In the genomic region with DNA sequence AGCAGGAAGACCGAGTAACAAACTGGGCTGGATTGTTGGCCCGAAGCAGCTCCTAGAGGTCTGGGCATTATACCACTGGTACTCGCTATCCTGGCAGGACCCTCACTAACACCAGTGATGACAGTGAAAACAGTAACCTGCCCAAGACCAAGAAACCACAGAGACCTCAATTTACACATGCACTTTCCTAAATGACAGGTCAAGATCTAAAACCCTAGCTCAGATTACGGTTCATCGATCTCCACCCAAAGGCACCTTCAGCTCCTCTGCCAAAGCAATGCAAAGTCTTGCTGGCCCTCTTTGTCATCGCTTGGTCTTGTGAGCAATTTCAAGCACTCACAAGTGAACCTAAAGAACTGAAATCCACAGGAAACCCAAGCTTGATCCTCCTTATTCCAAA, we compare ENCODE assay signal across 9 cellular contexts. TPM values are rescaled to one million over a fixed set of nuclear protein-coding genes. Genes with fewer than 3 reads are reported as not detected.
DNase-seq lines count a peak whose midpoint lies in the region; ATAC-seq and TF ChIP-seq lines count a peak whose summit lies in the region.
"Had no signal": no experiment of that assay in that cellular context is flagged by ENCODE, and none has a peak within 500 bp of the region (broad histone marks: within the 10 kb centered on the region; RNA-seq: fewer than 3 reads in every experiment).

No MANE protein-coding gene starts in this region.

- peaks cover 6 to 19% of the 10 kb centered on the region in 2 experiments; a peak in 3 of 4 replicates for H3K4me1 ChIP-seq in SK-N-SH (ENCODE audit: control insufficient read depth in 1 of 2, insufficient read depth in 2 of 2, low read depth in 1 of 2, low read length in 1 of 2)
- H3K4me1 ChIP-seq in right cardiac atrium (ENCODE audit: control insufficient read depth, insufficient read depth, low read length) = peaks cover 9% of the 10 kb centered on the region

- peak overlapping the region; percentile 98; the same call in 1 of the 2 replicates for H3K9ac ChIP-seq in SK-N-SH

- H3K36me3 ChIP-seq in SK-N-SH (replicated peaks in 1 of 2; ENCODE audit: control insufficient read depth in 1 of 2, insufficient read depth in 2 of 2, low read length in 1 of 2) = peaks cover 25 to 43% of the 10 kb centered on the region in 2 experiments

- H3K4me3 ChIP-seq in SK-N-SH (ENCODE audit: low read depth in 2 of 2, low read length in 1 of 2) (peak overlapping the region; percentile 83 to 85), right cardiac atrium (ENCODE audit: low read length) (peak overlapping the region; percentile 72)

- intact Hi-C loops in activated CD8-positive, alpha-beta T cell treated with anti-CD3 and anti-CD28 coated beads for 36 hours (cut with micrococcal nuclease) = no loop called here
- intact Hi-C loops in right cardiac atrium (cut with DNase I) = no loop called here

- H3F3A ChIP-seq in SK-N-SH (replicated peaks; ENCODE audit: insufficient read depth) = peaks cover 25% of the 10 kb centered on the region

- peaks cover 40% of the 10 kb centered on the region for H3K36me3 Mint-ChIP-seq in activated CD8-positive, alpha-beta T cell treated with anti-CD3 and anti-CD28 coated beads for 36 hours (ENCODE audit: low read depth)
- H3K36me3 Mint-ChIP-seq in stimulated activated effector memory CD8-positive, alpha-beta T cell treated with anti-CD3 and anti-CD28 coated beads, Interleukin-12 subunit alpha, Interleukin-12 subunit beta, amount 100 ng/mL, for 72 hours = peaks cover 72% of the 10 kb centered on the region

- TF ChIP-seq CTCF in SK-N-SH (IDR thresholded peaks at IDR 0.05) = no peak
- TF ChIP-seq CTCF in activated CD8-positive, alpha-beta T cell treated with anti-CD3 and anti-CD28 coated beads for 36 hours (IDR thresholded peaks at IDR 0.05) = no peak
- TF ChIP-seq CTCF in GM20000 (IDR thresholded peaks at IDR 0.05; ENCODE audit: extremely low read depth, missing control alignments) = no peak

- no peaks in the 10 kb centered on the region for H3K9me3 Mint-ChIP-seq in activated CD8-positive, alpha-beta T cell treated with anti-CD3 and anti-CD28 coated beads for 36 hours
- H3K9me3 Mint-ChIP-seq in stimulated activated effector memory CD8-positive, alpha-beta T cell treated with anti-CD3 and anti-CD28 coated beads, Interleukin-12 subunit alpha, Interleukin-12 subunit beta, amount 100 ng/mL, for 72 hours = no peaks in the 10 kb centered on the region

- peaks cover 41% of the 10 kb centered on the region for H3K4me1 Mint-ChIP-seq in activated CD8-positive, alpha-beta T cell treated with anti-CD3 and anti-CD28 coated beads for 36 hours (ENCODE audit: low read depth)
- H3K4me1 Mint-ChIP-seq in stimulated activated effector memory CD8-positive, alpha-beta T cell treated with anti-CD3 and anti-CD28 coated beads, Interleukin-12 subunit alpha, Interleukin-12 subunit beta, amount 100 ng/mL, for 72 hours = peaks cover 45% of the 10 kb centered on the region

- H2AFZ ChIP-seq in SK-N-SH (ENCODE audit: low read depth) = no peak overlapping the region

- H3K27ac Mint-ChIP-seq in activated CD8-positive, alpha-beta T cell treated with anti-CD3 and anti-CD28 coated beads for 36 hours = peak overlapping the region; percentile 85
- peak overlapping the region; percentile 96 for H3K27ac Mint-ChIP-seq in stimulated activated effector memory CD8-positive, alpha-beta T cell treated with anti-CD3 and anti-CD28 coated beads, Interleukin-12 subunit alpha, Interleukin-12 subunit beta, amount 100 ng/mL, for 72 hours

- no peak for TF ChIP-seq EP300 in SK-N-SH (IDR thresholded peaks at IDR 0.05; ENCODE audit: borderline replicate concordance in 1 of 2, low read depth in 1 of 2, low read length in 1 of 2)

- DNase-seq in SK-N-SH (no peak), right cardiac atrium (no peak), GM20000 (ENCODE audit: low spot score) (no peak)
- no peak for DNase-seq in activated CD8-positive, alpha-beta T cell treated with anti-CD3 and anti-CD28 coated beads for 36 hours
- peak in 1 of 2 donors; percentile 49 for DNase-seq in stimulated activated effector memory CD8-positive, alpha-beta T cell treated with anti-CD3 and anti-CD28 coated beads, Interleukin-12 subunit alpha, Interleukin-12 subunit beta, amount 100 ng/mL, for 72 hours (ENCODE audit: low spot score in 2 of 2)
- DNase-seq: NCI-H526 treated with DMSO at 0.1 percent for 48 hours had no signal

- H3K27me3 Mint-ChIP-seq in activated CD8-positive, alpha-beta T cell treated with anti-CD3 and anti-CD28 coated beads for 36 hours = no peaks in the 10 kb centered on the region

- H3K4me3 Mint-ChIP-seq in activated CD8-positive, alpha-beta T cell treated with anti-CD3 and anti-CD28 coated beads for 36 hours = peak overlapping the region; percentile 83
- H3K4me3 Mint-ChIP-seq in stimulated activated effector memory CD8-positive, alpha-beta T cell treated with anti-CD3 and anti-CD28 coated beads, Interleukin-12 subunit alpha, Interleukin-12 subunit beta, amount 100 ng/mL, for 72 hours = peak overlapping the region; percentile 95

- no peaks in the 10 kb centered on the region for H3K9me3 ChIP-seq in SK-N-SH
- no peaks in the 10 kb centered on the region for H3K9me3 ChIP-seq in right cardiac atrium (ENCODE audit: control insufficient read depth, low read length)

- no peaks in the 10 kb centered on the region for H3K27me3 ChIP-seq in SK-N-SH (ENCODE audit: insufficient read depth)
- no peaks in the 10 kb centered on the region for H3K27me3 ChIP-seq in right cardiac atrium (ENCODE audit: control insufficient read depth, insufficient read depth)

- WGBS in SK-N-SH (ENCODE audit: low lambda C conversion rate) = 92% methylated on average over 6 of the region's 6 CpGs
- 71% methylated on average over 6 of the region's 6 CpGs for WGBS in right cardiac atrium

- ATAC-seq in SK-N-SH treated with all-trans-retinoic acid at 6 μM for 48 hours (no peak), right cardiac atrium (no peak), GM21528 (IDR thresholded peaks at IDR 0.05; ENCODE audit: low FRiP score, unreplicated experiment) (no peak), GM19351 (IDR thresholded peaks at IDR 0.05; ENCODE audit: unreplicated experiment) (no peak)
- no peak for ATAC-seq in activated CD8-positive, alpha-beta T cell treated with anti-CD3 and anti-CD28 coated beads for 36 hours
- no peak for ATAC-seq in stimulated activated effector memory CD8-positive, alpha-beta T cell treated with anti-CD3 and anti-CD28 coated beads, Interleukin-12 subunit alpha, Interleukin-12 subunit beta, amount 100 ng/mL, for 72 hours

- no peaks in the 10 kb centered on the region for H3K9me2 ChIP-seq in SK-N-SH

- no peak for TF ChIP-seq RAD21 in SK-N-SH (IDR thresholded peaks at IDR 0.05; ENCODE audit: low read length)

- POLR2A ChIA-PET in SK-N-SH (lab: Yijun Ruan, JAX) = interaction anchor here (1.2 kb wide), 1 partner anchor 56 kb away, joined by 4 read pairs; a partner anchor contains a TSS
- POLR2A ChIA-PET in activated CD8-positive, alpha-beta T cell treated with anti-CD3 and anti-CD28 coated beads for 36 hours (lab: Charles Lee) = interaction anchor here (0.6 to 2.4 kb wide), 7 partner anchors 11 to 409 kb away, joined by 3 to 7 read pairs (median 3); a partner anchor contains a TSS

- CTCF ChIA-PET in SK-N-SH (lab: Yijun Ruan, JAX) = interaction anchor here (0.8 to 2.0 kb wide), 5 partner anchors 35 to 377 kb away, joined by 3 to 7 read pairs (median 3); no protein-coding TSS in a partner anchor
- CTCF ChIA-PET in activated CD8-positive, alpha-beta T cell treated with anti-CD3 and anti-CD28 coated beads for 36 hours (lab: Charles Lee) = interaction anchor here (0.9 to 1.8 kb wide), 5 partner anchors 10 to 125 kb away, joined by 3 to 5 read pairs (median 3); no protein-coding TSS in a partner anchor

- H3K79me2 ChIP-seq in SK-N-SH (ENCODE audit: insufficient read depth) = peaks cover 64% of the 10 kb centered on the region

- no peak overlapping the region for H3K27ac ChIP-seq in SK-N-SH (ENCODE audit: low read depth in 2 of 2, low read length in 1 of 2)
- peak overlapping the region; percentile 32 for H3K27ac ChIP-seq in right cardiac atrium (ENCODE audit: low read length)

- H3K4me2 ChIP-seq in SK-N-SH = peak overlapping the region; percentile 86

- peaks cover 26% of the 10 kb centered on the region for H4K20me1 ChIP-seq in SK-N-SH (ENCODE audit: insufficient read depth)

TF ChIP-seq in SK-N-SH, 30 proteins besides CTCF, POLR2A, EP300 and RAD21 (continues in another document):
- no peak for TF ChIP-seq NRF1 (IDR thresholded peaks at IDR 0.05; ENCODE audit: low read depth, low read length)

RNA-seq across cellular contexts. Expression of a gene that starts 1.5 kb away (rescaled TPM):
- polyA plus RNA-seq in SK-N-SH (2012; rRNA removed) = 29.8 and 36.7 TPM in 2 replicates
- 21.0 and 29.3 TPM in 2 replicates for polyA plus RNA-seq in SK-N-SH (2012; cell fraction: cytosol; rRNA removed)
- 35.7 and 47.9 TPM in 2 replicates for polyA plus RNA-seq in SK-N-SH (2012; cell fraction: nucleus; rRNA removed)
- total RNA-seq in activated CD8-positive, alpha-beta T cell treated with anti-CD3 and anti-CD28 coated beads for 36 hours = 10 to 100 TPM; 30.9 to 33.2 TPM
- total RNA-seq in right cardiac atrium = 10 to 100 TPM; 39.2 to 50.0 (median 46.2) TPM
- polyA plus RNA-seq in right cardiac atrium = 28.2 TPM

RNA-seq across cellular contexts. Expression of a gene that starts 27.3 kb away (rescaled TPM):
- polyA plus RNA-seq in SK-N-SH (2012; rRNA removed) = 15.6 and 21.2 TPM in 2 replicates
- 12.0 and 12.4 TPM in 2 replicates for polyA plus RNA-seq in SK-N-SH (2012; cell fraction: cytosol; rRNA removed)
- 63.5 and 64.6 TPM in 2 replicates for polyA plus RNA-seq in SK-N-SH (2012; cell fraction: nucleus; rRNA removed)
- 10 to 100 TPM; 19.7 to 20.1 TPM for total RNA-seq in activated CD8-positive, alpha-beta T cell treated with anti-CD3 and anti-CD28 coated beads for 36 hours
- total RNA-seq in right cardiac atrium = 10 to 100 TPM in 3 of 4 donors, 1 to 10 TPM in 1; 8.8 to 11.5 (median 10.9) TPM
- polyA plus RNA-seq in right cardiac atrium = 11.0 TPM

RNA-seq across cellular contexts. Expression of a gene that starts 45.3 kb away (rescaled TPM):
- polyA plus RNA-seq in SK-N-SH (2012; rRNA removed) = 480 and 533 TPM in 2 replicates
- 326 and 421 TPM in 2 replicates for polyA plus RNA-seq in SK-N-SH (2012; cell fraction: cytosol; rRNA removed)
- 286 and 336 TPM in 2 replicates for polyA plus RNA-seq in SK-N-SH (2012; cell fraction: nucleus; rRNA removed)
- total RNA-seq in activated CD8-positive, alpha-beta T cell treated with anti-CD3 and anti-CD28 coated beads for 36 hours = 100 to 1,000 TPM; 275 to 279 TPM
- 100 to 1,000 TPM; 134 to 167 (median 146) TPM for total RNA-seq in right cardiac atrium
- polyA plus RNA-seq in right cardiac atrium = 247 TPM

RNA-seq across cellular contexts. Expression of a gene that starts 49.7 kb away (rescaled TPM):
- polyA plus RNA-seq in SK-N-SH (2012; rRNA removed) (24.2 and 39.8 TPM in 2 replicates), right cardiac atrium (34.3 TPM)
- 23.0 and 26.3 TPM in 2 replicates for polyA plus RNA-seq in SK-N-SH (2012; cell fraction: cytosol; rRNA removed)
- polyA plus RNA-seq in SK-N-SH (2012; cell fraction: nucleus; rRNA removed) = 54.1 and 67.6 TPM in 2 replicates
- total RNA-seq in activated CD8-positive, alpha-beta T cell treated with anti-CD3 and anti-CD28 coated beads for 36 hours = 1 to 10 TPM in 1 of 2 experiments, under 1 TPM in 1; 0.50 to 1.2 TPM
- 10 to 100 TPM; 28.2 to 48.4 (median 34.7) TPM for total RNA-seq in right cardiac atrium

RNA-seq across cellular contexts. Expression of a gene that starts 55.7 kb away (rescaled TPM):
- polyA plus RNA-seq in SK-N-SH (2012; rRNA removed) (2,658 and 2,763 TPM in 2 replicates), right cardiac atrium (1,847 TPM)
- polyA plus RNA-seq in SK-N-SH (2012; cell fraction: cytosol; rRNA removed) = 3,488 and 4,696 TPM in 2 replicates
- 540 and 582 TPM in 2 replicates for polyA plus RNA-seq in SK-N-SH (2012; cell fraction: nucleus; rRNA removed)
- total RNA-seq in activated CD8-positive, alpha-beta T cell treated with anti-CD3 and anti-CD28 coated beads for 36 hours = 1,000 to 10,000 TPM; 1,908 to 1,957 TPM
- total RNA-seq in right cardiac atrium = 100 to 1,000 TPM; 830 to 995 (median 880) TPM
